23 cellular contexts compared by ENCODE assay signal in genomic region chr2:48855142-48855541, GRCh38.
A peak's percentile ranks its signal among the peaks of the same experiment; 100 is the strongest.
DNase-seq lines count a peak whose midpoint lies in the region; ATAC-seq, FAIRE-seq and TF ChIP-seq lines count a peak whose summit lies in the region.
"Had no signal": no experiment of that assay in that cellular context is flagged by ENCODE, and none has a peak within 500 bp of the region (broad histone marks: within the 10 kb centered on the region; RNA-seq: fewer than 3 reads in every experiment).

No MANE protein-coding gene starts in this region.

- intact Hi-C loops in left lung (cut with DNase I): no loop called here

- in situ Hi-C loops in GM23248 (cut with MboI): no loop called here

- H4K20me1 ChIP-seq in GM23248 (ENCODE audit: insufficient read depth) (no peaks in the 10 kb centered on the region), fibroblast of lung (ENCODE audit: control insufficient read depth, extremely low read depth, insufficient read depth, low read length) (no peaks in the 10 kb centered on the region)

- H3K27ac ChIP-seq in GM23248 (no peak overlapping the region), fibroblast of lung (ENCODE audit: insufficient read depth, low read length) (no peak overlapping the region), left lung (peak overlapping the region in 1 of 2 donors; percentile 7)

- FAIRE-seq in bronchial epithelial cell (lab: Jason Lieb, UNC) (no peak), RCC 7860 (lab: Jason Lieb, UNC) (no peak)
- FAIRE-seq: A204.1, G401.6, GM12892 had no signal

- H3K4me3 ChIP-seq in GM23248 (no peak overlapping the region), bronchial epithelial cell (ENCODE audit: low read depth, low read length) (no peak overlapping the region), fibroblast of lung (replicated peaks in 1 of 4; ENCODE audit: control extremely low read depth in 1 of 4, insufficient read depth in 1 of 4, low read depth in 3 of 4, low read length in 4 of 4) (no peak overlapping the region), left lung (no peak overlapping the region)

- H3K9me3 ChIP-seq in GM23248 (ENCODE audit: low read depth) (no peaks in the 10 kb centered on the region), fibroblast of lung (ENCODE audit: control insufficient read depth, insufficient read depth, low read depth, low read length) (no peaks in the 10 kb centered on the region), left lung (no peaks in the 10 kb centered on the region)

- H3K36me3 ChIP-seq in GM23248 (ENCODE audit: low read depth): no peaks in the 10 kb centered on the region
- no peaks in the 10 kb centered on the region for H3K36me3 ChIP-seq in bronchial epithelial cell (ENCODE audit: control insufficient read depth, insufficient read depth, low read length)
- H3K36me3 ChIP-seq in fibroblast of lung (ENCODE audit: control insufficient read depth, insufficient read depth, low read length): no peaks in the 10 kb centered on the region
- no peaks in the 10 kb centered on the region for H3K36me3 ChIP-seq in left lung

- H3K4me2 ChIP-seq in GM23248 (ENCODE audit: unreplicated experiment): no peak overlapping the region
- no peak overlapping the region for H3K4me2 ChIP-seq in fibroblast of lung (ENCODE audit: extremely low read depth, insufficient read depth, low read length)

- peaks cover 12% of the 10 kb centered on the region for H3F3A ChIP-seq in GM23248 (ENCODE audit: insufficient read depth)

- H3K4me1 ChIP-seq in GM23248 (ENCODE audit: insufficient read depth): 0 out of 2 replicates have a peak, but pooled peaks cover 4% of the 10 kb centered on the region
- H3K4me1 ChIP-seq in fibroblast of lung (ENCODE audit: control insufficient read depth, extremely low read depth, insufficient read depth, low read length): peaks cover 9% of the 10 kb centered on the region
- peaks cover 0 to 7% of the 10 kb centered on the region in 2 donors for H3K4me1 ChIP-seq in left lung

- no peaks in the 10 kb centered on the region for H3K27me3 ChIP-seq in GM23248 (replicated peaks; ENCODE audit: insufficient read depth)
- H3K27me3 ChIP-seq in bronchial epithelial cell (ENCODE audit: control insufficient read depth, insufficient read depth, low read length): no peaks in the 10 kb centered on the region
- H3K27me3 ChIP-seq in fibroblast of lung (ENCODE audit: control insufficient read depth, insufficient read depth, low read length): no peaks in the 10 kb centered on the region
- no peaks in the 10 kb centered on the region for H3K27me3 ChIP-seq in left lung

- WGBS in GM23248 (ENCODE audit: low coverage in 1 of 2, low lambda C conversion rate in 2 of 2, missing lambda C conversion rate in 2 of 2), 2 experiments: 32 to 37% methylated on average over 2 of the region's 2 CpGs

- H3K9me2 ChIP-seq in GM23248 (ENCODE audit: insufficient read depth): no peaks in the 10 kb centered on the region

- ATAC-seq in left lung (peak; percentile 13), HG03457 (IDR thresholded peaks at IDR 0.05; ENCODE audit: unreplicated experiment) (no peak)
- no peak for ATAC-seq in activated T-cell treated with anti-CD3 and anti-CD28 coated beads, Interleukin-2, amount 50 U/mL, for 4 hours

- peaks cover 7% of the 10 kb centered on the region for H3K27me3 Mint-ChIP-seq in activated T-cell treated with anti-CD3 and anti-CD28 coated beads, Interleukin-2, amount 50 U/mL, for 4 hours (ENCODE audit: low read depth)

- no peaks in the 10 kb centered on the region for H3K4me1 Mint-ChIP-seq in activated T-cell treated with anti-CD3 and anti-CD28 coated beads, Interleukin-2, amount 50 U/mL, for 4 hours (ENCODE audit: low read depth)
- H3K4me1 Mint-ChIP-seq: B cell, CD14-positive monocyte, IgD-negative memory B cell had no signal

- peaks cover 3% of the 10 kb centered on the region for H3K9me3 Mint-ChIP-seq in activated T-cell treated with anti-CD3 and anti-CD28 coated beads, Interleukin-2, amount 50 U/mL, for 4 hours

- DNase-seq in GM23248 (peak; percentile 10), bronchial epithelial cell (ENCODE audit: low read depth) (peak; percentile 17), fibroblast of lung (ENCODE audit: low read depth in 2 of 2) (peak; percentile 25 to 38), left lung (no peak), kidney glomerular epithelial cell (lab: John Stamatoyannopoulos, UW) (no peak), RCC 7860 (ENCODE audit: low spot score) (no peak)
- DNase-seq in activated T-cell treated with anti-CD3 and anti-CD28 coated beads, Interleukin-2, amount 50 U/mL, for 4 hours: no peak
- DNase-seq: GOT3, NCI-H1417, NCI-H1694 treated with DMSO at 0.1 percent for 48 hours, NCI-H2081 treated with DMSO at 0.1 percent for 48 hours, NCI-H2171 treated with DMSO at 0.1 percent for 48 hours, NCI-H446, NCI-H526, RPMI8226, SHP77 had no signal

- H3K36me3 Mint-ChIP-seq in activated T-cell treated with anti-CD3 and anti-CD28 coated beads, Interleukin-2, amount 50 U/mL, for 4 hours (ENCODE audit: insufficient read depth): no peaks in the 10 kb centered on the region
- H3K36me3 Mint-ChIP-seq: CD14-positive monocyte, IgD-negative memory B cell had no signal

- no peak overlapping the region for H3K4me3 Mint-ChIP-seq in activated T-cell treated with anti-CD3 and anti-CD28 coated beads, Interleukin-2, amount 50 U/mL, for 4 hours
- H3K4me3 Mint-ChIP-seq: B cell, CD14-positive monocyte, IgD-negative memory B cell had no signal

- no peak overlapping the region for H3K9ac ChIP-seq in GM23248
- H3K9ac ChIP-seq in fibroblast of lung (ENCODE audit: insufficient read depth, low read length): no peak overlapping the region

- H2AFZ ChIP-seq in GM23248: no peak overlapping the region
- no peak overlapping the region for H2AFZ ChIP-seq in fibroblast of lung (ENCODE audit: low read length)

- H3K79me2 ChIP-seq in GM23248 (ENCODE audit: insufficient read depth): no peaks in the 10 kb centered on the region
- no peaks in the 10 kb centered on the region for H3K79me2 ChIP-seq in fibroblast of lung (ENCODE audit: control insufficient read depth, insufficient read depth, low read length)

- TF ChIP-seq CTCF in bronchial epithelial cell (IDR thresholded peaks at IDR 0.05; ENCODE audit: insufficient read depth, low read length, severe bottlenecking) (no peak), fibroblast of lung (conservative IDR thresholded peaks at IDR 0.05 in 1 of 2, IDR thresholded peaks at IDR 0.05 in 1 of 2; ENCODE audit: low read depth in 1 of 2, low read length in 2 of 2) (no peak), left lung (IDR thresholded peaks at IDR 0.05) (no peak)

Comparison
In these comparisons a context has a peak if more than half of its experiments do, and no peak if none do; other contexts are left out.
1. DNase-seq: peak in GM23248 (single experiment), bronchial epithelial cell (single experiment) and fibroblast of lung (2 of 2); none in left lung (0 of 2), kidney glomerular epithelial cell (single experiment), RCC 7860 (single experiment) and activated T-cell treated with anti-CD3 and anti-CD28 coated beads, Interleukin-2, amount 50 U/mL, for 4 hours (single experiment).